31 cellular contexts compared by ENCODE assay signal in the genomic region with DNA sequence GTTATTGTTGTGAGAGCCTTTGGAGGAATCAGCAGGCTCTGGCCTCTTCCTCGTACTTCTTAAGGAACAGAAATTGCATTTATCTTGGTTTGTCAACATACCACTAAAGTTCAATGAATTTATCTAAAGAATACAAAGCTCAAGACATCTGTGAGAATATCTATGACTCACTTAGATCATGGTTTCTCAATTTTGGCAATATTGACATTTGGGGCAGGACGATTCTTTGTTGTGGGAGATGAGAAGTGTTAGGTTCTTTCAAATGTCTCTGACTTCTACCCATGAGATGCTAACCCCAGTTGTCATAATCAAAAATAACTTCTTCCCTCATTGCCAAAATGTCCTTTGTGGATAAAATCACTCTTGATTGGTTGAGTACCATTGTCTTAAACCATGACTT.
"Had no signal": no experiment of that assay in that cellular context is flagged by ENCODE, and none has a peak within 500 bp of the region (broad histone marks: within the 10 kb centered on the region; RNA-seq: fewer than 3 reads in every experiment).

No MANE protein-coding gene starts in this region.

- H3K36me3 Mint-ChIP-seq: activated naive CD4-positive, alpha-beta T cell treated with anti-CD3 and anti-CD28 coated beads, Interleukin-2, amount 50 U/mL, for 24 hours; activated naive CD8-positive, alpha-beta T cell treated with anti-CD3 and anti-CD28 coated beads, Interleukin-2, amount 10 ng/mL, durations not matched to agents 7 days and 5 days had no signal

- H3K27ac ChIP-seq: brain microvascular endothelial cell, cardiac muscle cell, Peyer's patch, SJSA1 had no signal

- ATAC-seq: activated CD8-positive, alpha-beta T cell treated with anti-CD3 and anti-CD28 coated beads for 36 hours; activated T-cell treated with anti-CD3 and anti-CD28 coated beads, Interleukin-2, amount 50 U/mL, for 72 hours; PC-3 had no signal

- H3K9me3 ChIP-seq: Peyer's patch, SJSA1, SK-N-SH had no signal

- H3K4me3 Mint-ChIP-seq: activated CD4-positive, alpha-beta T cell treated with anti-CD3 and anti-CD28 coated beads, Interleukin-2, amount 10 ng/mL, durations not matched to agents 24 days and 14 days; activated CD8-positive, alpha-beta T cell treated with anti-CD3 and anti-CD28 coated beads for 36 hours; activated naive CD4-positive, alpha-beta T cell treated with anti-CD3 and anti-CD28 coated beads, Interleukin-2, amount 50 U/mL, for 24 hours; activated naive CD8-positive, alpha-beta T cell treated with anti-CD3 and anti-CD28 coated beads, Interleukin-2, amount 10 ng/mL, durations not matched to agents 7 days and 5 days; activated T-cell treated with anti-CD3 and anti-CD28 coated beads, Interleukin-2, amount 50 U/mL, for 72 hours; central memory CD8-positive, alpha-beta T cell; T-helper 1 cell treated with Interleukin-12 subunit alpha and Interleukin-12 subunit beta and Interleukin-4 antibody, amounts not matched to agents 30 μg/mL and 1 μg/mL, for 36 hours; T-helper 2 cell treated with Interferon-gamma antibody and Interleukin-4, amounts not matched to agents 5 μg/mL and 100 μg/mL, for 36 hours had no signal

- H3K27ac Mint-ChIP-seq: activated CD4-positive, alpha-beta T cell treated with anti-CD3 and anti-CD28 coated beads, Interleukin-2, amount 10 ng/mL, durations not matched to agents 24 days and 14 days; activated CD8-positive, alpha-beta T cell treated with anti-CD3 and anti-CD28 coated beads for 36 hours; activated naive CD4-positive, alpha-beta T cell treated with anti-CD3 and anti-CD28 coated beads, Interleukin-2, amount 50 U/mL, for 24 hours; activated naive CD8-positive, alpha-beta T cell treated with anti-CD3 and anti-CD28 coated beads, Interleukin-2, amount 10 ng/mL, durations not matched to agents 7 days and 5 days; activated T-cell treated with anti-CD3 and anti-CD28 coated beads, Interleukin-2, amount 50 U/mL, for 72 hours; activated T-helper 2 cell treated with anti-CD3 and anti-CD28 coated beads, Interferon-gamma antibody, Interleukin-2, Interleukin-4, amounts not matched to agents 10 μg/mL and 5 μg/mL and 100 μg/mL, durations not matched to agents 14 hours and 24 hours and 36 hours; T-helper 1 cell treated with Interleukin-12 subunit alpha and Interleukin-12 subunit beta and Interleukin-4 antibody, amounts not matched to agents 30 μg/mL and 1 μg/mL, for 36 hours; T-helper 2 cell treated with Interferon-gamma antibody and Interleukin-4, amounts not matched to agents 5 μg/mL and 100 μg/mL, for 36 hours had no signal

- H3K27me3 Mint-ChIP-seq: activated CD4-positive, alpha-beta T cell treated with anti-CD3 and anti-CD28 coated beads, Interleukin-2, amount 10 ng/mL, durations not matched to agents 24 days and 14 days; activated CD8-positive, alpha-beta T cell treated with anti-CD3 and anti-CD28 coated beads for 36 hours; activated naive CD4-positive, alpha-beta T cell treated with anti-CD3 and anti-CD28 coated beads, Interleukin-2, amount 50 U/mL, for 24 hours; activated naive CD8-positive, alpha-beta T cell treated with anti-CD3 and anti-CD28 coated beads, Interleukin-2, amount 10 ng/mL, durations not matched to agents 7 days and 5 days; central memory CD8-positive, alpha-beta T cell had no signal

- H3K27me3 ChIP-seq: brain microvascular endothelial cell, cardiac muscle cell, Peyer's patch, SJSA1 had no signal

- DNase-seq: activated CD4-positive, alpha-beta T cell treated with anti-CD3 and anti-CD28 coated beads, Interleukin-2, amount 10 ng/mL, durations not matched to agents 24 days and 14 days; activated CD4-positive, alpha-beta T cell treated with anti-CD3 and anti-CD28 coated beads, Interleukin-2, amount 50 U/mL, for 4 hours; activated CD8-positive, alpha-beta T cell treated with anti-CD3 and anti-CD28 coated beads for 36 hours; activated gamma-delta T cell; activated naive CD4-positive, alpha-beta T cell treated with Interleukin-2 at 50 U/mL for 16 hours; activated naive CD8-positive, alpha-beta T cell treated with anti-CD3 and anti-CD28 coated beads, Interleukin-2, amount 10 ng/mL, durations not matched to agents 7 days and 5 days; activated T-cell treated with anti-CD3 and anti-CD28 coated beads, Interleukin-2, amount 50 U/mL, for 1 hour; activated T-cell treated with anti-CD3 and anti-CD28 coated beads, Interleukin-2, amount 50 U/mL, for 72 hours; brain microvascular endothelial cell; Kasumi-1; KG1; NCI-H1105 treated with DMSO at 0.1 percent for 48 hours; NCI-H1436; NCI-H1694 treated with DMSO at 0.1 percent for 48 hours; NCI-H2029; NCI-H510A; NCI-H526; NCI-H748 treated with DMSO at 0.1 percent for 48 hours; NK-92 treated with Interleukin-12 subunit alpha and Interleukin-12 subunit beta, amount 100 ng/mL, for 24 hours; PC-3; Peyer's patch; RPMI8226; SHP77 treated with DMSO at 0.1 percent for 48 hours; SK-N-SH had no signal

- H3K4me1 ChIP-seq: Peyer's patch had no signal

- H3K4me3 ChIP-seq: cardiac muscle cell, Peyer's patch, SJSA1 had no signal

- H3K36me3 ChIP-seq: brain microvascular endothelial cell, cardiac muscle cell, Peyer's patch, SJSA1 had no signal

- H3K4me1 Mint-ChIP-seq: activated CD4-positive, alpha-beta T cell treated with anti-CD3 and anti-CD28 coated beads, Interleukin-2, amount 10 ng/mL, durations not matched to agents 24 days and 14 days; activated naive CD4-positive, alpha-beta T cell treated with anti-CD3 and anti-CD28 coated beads, Interleukin-2, amount 50 U/mL, for 24 hours; activated naive CD8-positive, alpha-beta T cell treated with anti-CD3 and anti-CD28 coated beads, Interleukin-2, amount 10 ng/mL, durations not matched to agents 7 days and 5 days; central memory CD8-positive, alpha-beta T cell had no signal

- H3K9me3 Mint-ChIP-seq: activated CD4-positive, alpha-beta T cell treated with anti-CD3 and anti-CD28 coated beads, Interleukin-2, amount 10 ng/mL, durations not matched to agents 24 days and 14 days; activated CD8-positive, alpha-beta T cell treated with anti-CD3 and anti-CD28 coated beads for 36 hours; activated naive CD4-positive, alpha-beta T cell treated with anti-CD3 and anti-CD28 coated beads, Interleukin-2, amount 50 U/mL, for 24 hours; activated naive CD8-positive, alpha-beta T cell treated with anti-CD3 and anti-CD28 coated beads, Interleukin-2, amount 10 ng/mL, durations not matched to agents 7 days and 5 days had no signal
